1 cellular context compared by ENCODE assay signal in the genomic region with DNA sequence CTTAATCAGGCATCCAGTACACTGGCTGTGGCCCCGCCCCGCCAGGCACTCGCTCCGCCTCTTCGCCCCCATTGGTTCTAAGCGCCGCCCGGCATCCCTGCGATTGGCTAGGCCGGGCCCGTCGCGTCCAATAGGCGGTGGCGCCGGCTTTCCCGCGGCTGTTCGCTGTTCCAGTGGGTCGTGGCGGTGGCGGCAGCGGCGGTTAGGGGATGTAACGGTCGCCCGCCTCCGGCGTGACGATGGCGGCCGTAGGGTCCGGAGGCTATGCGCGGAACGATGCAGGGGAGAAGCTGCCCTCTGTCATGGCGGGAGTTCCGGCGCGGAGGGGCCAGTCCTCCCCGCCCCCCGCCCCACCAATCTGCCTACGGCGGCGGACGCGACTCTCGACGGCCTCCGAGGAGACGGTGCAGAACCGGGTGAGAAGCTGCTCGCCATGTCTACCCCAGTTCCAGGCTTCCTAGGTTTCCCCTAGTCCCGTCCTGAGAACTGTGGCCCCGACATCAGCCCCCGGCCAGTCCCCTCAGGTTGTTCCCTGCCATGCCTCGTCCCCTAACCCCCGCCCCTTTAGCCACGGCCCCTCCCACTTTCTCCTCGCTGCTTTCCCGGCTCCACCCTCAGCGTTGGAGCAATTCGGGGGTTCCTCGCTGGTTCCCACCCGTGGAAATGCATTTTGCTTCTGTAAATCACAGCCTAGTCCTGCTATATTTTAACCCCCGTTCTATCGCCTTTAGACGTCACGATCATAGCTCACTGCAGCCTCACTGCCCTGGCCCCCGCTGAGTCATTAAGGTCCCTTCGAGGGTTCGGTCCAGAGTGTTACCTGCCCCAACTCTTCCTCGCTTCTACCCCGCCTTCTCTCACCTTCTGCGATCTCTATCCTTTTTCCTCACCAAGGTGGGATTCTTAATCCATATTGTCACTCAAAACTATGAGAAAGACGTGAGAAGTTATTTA.
A peak's percentile ranks its signal among the peaks of the same experiment; 100 is the strongest.
TF ChIP-seq lines count a peak whose summit lies in the region.

A gene (plus strand): TSS at position 165 of the 954 bp plus-strand sequence. CDS start 75 bp downstream, at position 240.

TF ChIP-seq in WTC11, 78 proteins besides CTCF, POLR2A, EP300 and RAD21 (continued from another document and continues in another):
- TF ChIP-seq, protein P1, sequence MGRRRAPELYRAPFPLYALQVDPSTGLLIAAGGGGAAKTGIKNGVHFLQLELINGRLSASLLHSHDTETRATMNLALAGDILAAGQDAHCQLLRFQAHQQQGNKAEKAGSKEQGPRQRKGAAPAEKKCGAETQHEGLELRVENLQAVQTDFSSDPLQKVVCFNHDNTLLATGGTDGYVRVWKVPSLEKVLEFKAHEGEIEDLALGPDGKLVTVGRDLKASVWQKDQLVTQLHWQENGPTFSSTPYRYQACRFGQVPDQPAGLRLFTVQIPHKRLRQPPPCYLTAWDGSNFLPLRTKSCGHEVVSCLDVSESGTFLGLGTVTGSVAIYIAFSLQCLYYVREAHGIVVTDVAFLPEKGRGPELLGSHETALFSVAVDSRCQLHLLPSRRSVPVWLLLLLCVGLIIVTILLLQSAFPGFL (CRISPR knock-in tag; IDR thresholded peaks at IDR 0.05; ENCODE audit: borderline replicate concordance) = no peak
- TF ChIP-seq NFATC4 (CRISPR knock-in tag; IDR thresholded peaks at IDR 0.05) (no peak), ZNF219 (CRISPR knock-in tag; IDR thresholded peaks at IDR 0.05; ENCODE audit: borderline replicate concordance) (no peak), SMAD3 (CRISPR knock-in tag; IDR thresholded peaks at IDR 0.05; ENCODE audit: borderline replicate concordance) (no peak), OVOL2 (CRISPR knock-in tag; IDR thresholded peaks at IDR 0.05; ENCODE audit: borderline replicate concordance) (no peak), TEAD1 (CRISPR knock-in tag; IDR thresholded peaks at IDR 0.05) (no peak), GTF2I (CRISPR knock-in tag; conservative IDR thresholded peaks at IDR 0.05) (no peak), ZNF121 (CRISPR knock-in tag; IDR thresholded peaks at IDR 0.05) (no peak), FOXJ3 (CRISPR knock-in tag; IDR thresholded peaks at IDR 0.05; ENCODE audit: borderline replicate concordance) (no peak), ZNF317 (CRISPR knock-in tag; IDR thresholded peaks at IDR 0.05; ENCODE audit: borderline replicate concordance, low read depth) (no peak)
- TF ChIP-seq, protein P2, sequence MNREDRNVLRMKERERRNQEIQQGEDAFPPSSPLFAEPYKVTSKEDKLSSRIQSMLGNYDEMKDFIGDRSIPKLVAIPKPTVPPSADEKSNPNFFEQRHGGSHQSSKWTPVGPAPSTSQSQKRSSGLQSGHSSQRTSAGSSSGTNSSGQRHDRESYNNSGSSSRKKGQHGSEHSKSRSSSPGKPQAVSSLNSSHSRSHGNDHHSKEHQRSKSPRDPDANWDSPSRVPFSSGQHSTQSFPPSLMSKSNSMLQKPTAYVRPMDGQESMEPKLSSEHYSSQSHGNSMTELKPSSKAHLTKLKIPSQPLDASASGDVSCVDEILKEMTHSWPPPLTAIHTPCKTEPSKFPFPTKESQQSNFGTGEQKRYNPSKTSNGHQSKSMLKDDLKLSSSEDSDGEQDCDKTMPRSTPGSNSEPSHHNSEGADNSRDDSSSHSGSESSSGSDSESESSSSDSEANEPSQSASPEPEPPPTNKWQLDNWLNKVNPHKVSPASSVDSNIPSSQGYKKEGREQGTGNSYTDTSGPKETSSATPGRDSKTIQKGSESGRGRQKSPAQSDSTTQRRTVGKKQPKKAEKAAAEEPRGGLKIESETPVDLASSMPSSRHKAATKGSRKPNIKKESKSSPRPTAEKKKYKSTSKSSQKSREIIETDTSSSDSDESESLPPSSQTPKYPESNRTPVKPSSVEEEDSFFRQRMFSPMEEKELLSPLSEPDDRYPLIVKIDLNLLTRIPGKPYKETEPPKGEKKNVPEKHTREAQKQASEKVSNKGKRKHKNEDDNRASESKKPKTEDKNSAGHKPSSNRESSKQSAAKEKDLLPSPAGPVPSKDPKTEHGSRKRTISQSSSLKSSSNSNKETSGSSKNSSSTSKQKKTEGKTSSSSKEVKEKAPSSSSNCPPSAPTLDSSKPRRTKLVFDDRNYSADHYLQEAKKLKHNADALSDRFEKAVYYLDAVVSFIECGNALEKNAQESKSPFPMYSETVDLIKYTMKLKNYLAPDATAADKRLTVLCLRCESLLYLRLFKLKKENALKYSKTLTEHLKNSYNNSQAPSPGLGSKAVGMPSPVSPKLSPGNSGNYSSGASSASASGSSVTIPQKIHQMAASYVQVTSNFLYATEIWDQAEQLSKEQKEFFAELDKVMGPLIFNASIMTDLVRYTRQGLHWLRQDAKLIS (CRISPR knock-in tag; IDR thresholded peaks at IDR 0.05; ENCODE audit: borderline replicate concordance) = no peak
- TF ChIP-seq, protein P3, sequence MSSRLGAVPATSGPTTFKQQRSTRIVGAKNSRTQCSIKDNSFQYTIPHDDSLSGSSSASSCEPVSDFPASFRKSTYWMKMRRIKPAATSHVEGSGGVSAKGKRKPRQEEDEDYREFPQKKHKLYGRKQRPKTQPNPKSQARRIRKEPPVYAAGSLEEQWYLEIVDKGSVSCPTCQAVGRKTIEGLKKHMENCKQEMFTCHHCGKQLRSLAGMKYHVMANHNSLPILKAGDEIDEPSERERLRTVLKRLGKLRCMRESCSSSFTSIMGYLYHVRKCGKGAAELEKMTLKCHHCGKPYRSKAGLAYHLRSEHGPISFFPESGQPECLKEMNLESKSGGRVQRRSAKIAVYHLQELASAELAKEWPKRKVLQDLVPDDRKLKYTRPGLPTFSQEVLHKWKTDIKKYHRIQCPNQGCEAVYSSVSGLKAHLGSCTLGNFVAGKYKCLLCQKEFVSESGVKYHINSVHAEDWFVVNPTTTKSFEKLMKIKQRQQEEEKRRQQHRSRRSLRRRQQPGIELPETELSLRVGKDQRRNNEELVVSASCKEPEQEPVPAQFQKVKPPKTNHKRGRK (CRISPR knock-in tag; IDR thresholded peaks at IDR 0.05; ENCODE audit: borderline replicate concordance) = no peak
- TF ChIP-seq, protein P4, sequence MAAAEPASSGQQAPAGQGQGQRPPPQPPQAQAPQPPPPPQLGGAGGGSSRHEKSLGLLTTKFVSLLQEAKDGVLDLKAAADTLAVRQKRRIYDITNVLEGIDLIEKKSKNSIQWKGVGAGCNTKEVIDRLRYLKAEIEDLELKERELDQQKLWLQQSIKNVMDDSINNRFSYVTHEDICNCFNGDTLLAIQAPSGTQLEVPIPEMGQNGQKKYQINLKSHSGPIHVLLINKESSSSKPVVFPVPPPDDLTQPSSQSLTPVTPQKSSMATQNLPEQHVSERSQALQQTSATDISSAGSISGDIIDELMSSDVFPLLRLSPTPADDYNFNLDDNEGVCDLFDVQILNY (CRISPR knock-in tag; IDR thresholded peaks at IDR 0.05) = peak; percentile 89
- TF ChIP-seq, protein P5, sequence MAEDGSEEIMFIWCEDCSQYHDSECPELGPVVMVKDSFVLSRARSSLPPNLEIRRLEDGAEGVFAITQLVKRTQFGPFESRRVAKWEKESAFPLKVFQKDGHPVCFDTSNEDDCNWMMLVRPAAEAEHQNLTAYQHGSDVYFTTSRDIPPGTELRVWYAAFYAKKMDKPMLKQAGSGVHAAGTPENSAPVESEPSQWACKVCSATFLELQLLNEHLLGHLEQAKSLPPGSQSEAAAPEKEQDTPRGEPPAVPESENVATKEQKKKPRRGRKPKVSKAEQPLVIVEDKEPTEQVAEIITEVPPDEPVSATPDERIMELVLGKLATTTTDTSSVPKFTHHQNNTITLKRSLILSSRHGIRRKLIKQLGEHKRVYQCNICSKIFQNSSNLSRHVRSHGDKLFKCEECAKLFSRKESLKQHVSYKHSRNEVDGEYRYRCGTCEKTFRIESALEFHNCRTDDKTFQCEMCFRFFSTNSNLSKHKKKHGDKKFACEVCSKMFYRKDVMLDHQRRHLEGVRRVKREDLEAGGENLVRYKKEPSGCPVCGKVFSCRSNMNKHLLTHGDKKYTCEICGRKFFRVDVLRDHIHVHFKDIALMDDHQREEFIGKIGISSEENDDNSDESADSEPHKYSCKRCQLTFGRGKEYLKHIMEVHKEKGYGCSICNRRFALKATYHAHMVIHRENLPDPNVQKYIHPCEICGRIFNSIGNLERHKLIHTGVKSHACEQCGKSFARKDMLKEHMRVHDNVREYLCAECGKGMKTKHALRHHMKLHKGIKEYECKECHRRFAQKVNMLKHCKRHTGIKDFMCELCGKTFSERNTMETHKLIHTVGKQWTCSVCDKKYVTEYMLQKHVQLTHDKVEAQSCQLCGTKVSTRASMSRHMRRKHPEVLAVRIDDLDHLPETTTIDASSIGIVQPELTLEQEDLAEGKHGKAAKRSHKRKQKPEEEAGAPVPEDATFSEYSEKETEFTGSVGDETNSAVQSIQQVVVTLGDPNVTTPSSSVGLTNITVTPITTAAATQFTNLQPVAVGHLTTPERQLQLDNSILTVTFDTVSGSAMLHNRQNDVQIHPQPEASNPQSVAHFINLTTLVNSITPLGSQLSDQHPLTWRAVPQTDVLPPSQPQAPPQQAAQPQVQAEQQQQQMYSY (CRISPR knock-in tag; IDR thresholded peaks at IDR 0.05) = no peak
- TF ChIP-seq, protein P6, sequence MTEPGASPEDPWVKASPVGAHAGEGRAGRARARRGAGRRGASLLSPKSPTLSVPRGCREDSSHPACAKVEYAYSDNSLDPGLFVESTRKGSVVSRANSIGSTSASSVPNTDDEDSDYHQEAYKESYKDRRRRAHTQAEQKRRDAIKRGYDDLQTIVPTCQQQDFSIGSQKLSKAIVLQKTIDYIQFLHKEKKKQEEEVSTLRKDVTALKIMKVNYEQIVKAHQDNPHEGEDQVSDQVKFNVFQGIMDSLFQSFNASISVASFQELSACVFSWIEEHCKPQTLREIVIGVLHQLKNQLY (CRISPR knock-in tag; IDR thresholded peaks at IDR 0.05) = no peak
- TF ChIP-seq, protein P7, sequence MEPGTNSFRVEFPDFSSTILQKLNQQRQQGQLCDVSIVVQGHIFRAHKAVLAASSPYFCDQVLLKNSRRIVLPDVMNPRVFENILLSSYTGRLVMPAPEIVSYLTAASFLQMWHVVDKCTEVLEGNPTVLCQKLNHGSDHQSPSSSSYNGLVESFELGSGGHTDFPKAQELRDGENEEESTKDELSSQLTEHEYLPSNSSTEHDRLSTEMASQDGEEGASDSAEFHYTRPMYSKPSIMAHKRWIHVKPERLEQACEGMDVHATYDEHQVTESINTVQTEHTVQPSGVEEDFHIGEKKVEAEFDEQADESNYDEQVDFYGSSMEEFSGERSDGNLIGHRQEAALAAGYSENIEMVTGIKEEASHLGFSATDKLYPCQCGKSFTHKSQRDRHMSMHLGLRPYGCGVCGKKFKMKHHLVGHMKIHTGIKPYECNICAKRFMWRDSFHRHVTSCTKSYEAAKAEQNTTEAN (CRISPR knock-in tag; IDR thresholded peaks at IDR 0.05) = no peak
- TF ChIP-seq, protein P8, sequence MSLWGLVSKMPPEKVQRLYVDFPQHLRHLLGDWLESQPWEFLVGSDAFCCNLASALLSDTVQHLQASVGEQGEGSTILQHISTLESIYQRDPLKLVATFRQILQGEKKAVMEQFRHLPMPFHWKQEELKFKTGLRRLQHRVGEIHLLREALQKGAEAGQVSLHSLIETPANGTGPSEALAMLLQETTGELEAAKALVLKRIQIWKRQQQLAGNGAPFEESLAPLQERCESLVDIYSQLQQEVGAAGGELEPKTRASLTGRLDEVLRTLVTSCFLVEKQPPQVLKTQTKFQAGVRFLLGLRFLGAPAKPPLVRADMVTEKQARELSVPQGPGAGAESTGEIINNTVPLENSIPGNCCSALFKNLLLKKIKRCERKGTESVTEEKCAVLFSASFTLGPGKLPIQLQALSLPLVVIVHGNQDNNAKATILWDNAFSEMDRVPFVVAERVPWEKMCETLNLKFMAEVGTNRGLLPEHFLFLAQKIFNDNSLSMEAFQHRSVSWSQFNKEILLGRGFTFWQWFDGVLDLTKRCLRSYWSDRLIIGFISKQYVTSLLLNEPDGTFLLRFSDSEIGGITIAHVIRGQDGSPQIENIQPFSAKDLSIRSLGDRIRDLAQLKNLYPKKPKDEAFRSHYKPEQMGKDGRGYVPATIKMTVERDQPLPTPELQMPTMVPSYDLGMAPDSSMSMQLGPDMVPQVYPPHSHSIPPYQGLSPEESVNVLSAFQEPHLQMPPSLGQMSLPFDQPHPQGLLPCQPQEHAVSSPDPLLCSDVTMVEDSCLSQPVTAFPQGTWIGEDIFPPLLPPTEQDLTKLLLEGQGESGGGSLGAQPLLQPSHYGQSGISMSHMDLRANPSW (CRISPR knock-in tag; conservative IDR thresholded peaks at IDR 0.05; ENCODE audit: low read depth) = no peak
- TF ChIP-seq, protein P9, sequence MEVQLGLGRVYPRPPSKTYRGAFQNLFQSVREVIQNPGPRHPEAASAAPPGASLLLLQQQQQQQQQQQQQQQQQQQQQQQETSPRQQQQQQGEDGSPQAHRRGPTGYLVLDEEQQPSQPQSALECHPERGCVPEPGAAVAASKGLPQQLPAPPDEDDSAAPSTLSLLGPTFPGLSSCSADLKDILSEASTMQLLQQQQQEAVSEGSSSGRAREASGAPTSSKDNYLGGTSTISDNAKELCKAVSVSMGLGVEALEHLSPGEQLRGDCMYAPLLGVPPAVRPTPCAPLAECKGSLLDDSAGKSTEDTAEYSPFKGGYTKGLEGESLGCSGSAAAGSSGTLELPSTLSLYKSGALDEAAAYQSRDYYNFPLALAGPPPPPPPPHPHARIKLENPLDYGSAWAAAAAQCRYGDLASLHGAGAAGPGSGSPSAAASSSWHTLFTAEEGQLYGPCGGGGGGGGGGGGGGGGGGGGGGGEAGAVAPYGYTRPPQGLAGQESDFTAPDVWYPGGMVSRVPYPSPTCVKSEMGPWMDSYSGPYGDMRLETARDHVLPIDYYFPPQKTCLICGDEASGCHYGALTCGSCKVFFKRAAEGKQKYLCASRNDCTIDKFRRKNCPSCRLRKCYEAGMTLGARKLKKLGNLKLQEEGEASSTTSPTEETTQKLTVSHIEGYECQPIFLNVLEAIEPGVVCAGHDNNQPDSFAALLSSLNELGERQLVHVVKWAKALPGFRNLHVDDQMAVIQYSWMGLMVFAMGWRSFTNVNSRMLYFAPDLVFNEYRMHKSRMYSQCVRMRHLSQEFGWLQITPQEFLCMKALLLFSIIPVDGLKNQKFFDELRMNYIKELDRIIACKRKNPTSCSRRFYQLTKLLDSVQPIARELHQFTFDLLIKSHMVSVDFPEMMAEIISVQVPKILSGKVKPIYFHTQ (CRISPR knock-in tag; IDR thresholded peaks at IDR 0.05) = no peak
- TF ChIP-seq, protein P10, sequence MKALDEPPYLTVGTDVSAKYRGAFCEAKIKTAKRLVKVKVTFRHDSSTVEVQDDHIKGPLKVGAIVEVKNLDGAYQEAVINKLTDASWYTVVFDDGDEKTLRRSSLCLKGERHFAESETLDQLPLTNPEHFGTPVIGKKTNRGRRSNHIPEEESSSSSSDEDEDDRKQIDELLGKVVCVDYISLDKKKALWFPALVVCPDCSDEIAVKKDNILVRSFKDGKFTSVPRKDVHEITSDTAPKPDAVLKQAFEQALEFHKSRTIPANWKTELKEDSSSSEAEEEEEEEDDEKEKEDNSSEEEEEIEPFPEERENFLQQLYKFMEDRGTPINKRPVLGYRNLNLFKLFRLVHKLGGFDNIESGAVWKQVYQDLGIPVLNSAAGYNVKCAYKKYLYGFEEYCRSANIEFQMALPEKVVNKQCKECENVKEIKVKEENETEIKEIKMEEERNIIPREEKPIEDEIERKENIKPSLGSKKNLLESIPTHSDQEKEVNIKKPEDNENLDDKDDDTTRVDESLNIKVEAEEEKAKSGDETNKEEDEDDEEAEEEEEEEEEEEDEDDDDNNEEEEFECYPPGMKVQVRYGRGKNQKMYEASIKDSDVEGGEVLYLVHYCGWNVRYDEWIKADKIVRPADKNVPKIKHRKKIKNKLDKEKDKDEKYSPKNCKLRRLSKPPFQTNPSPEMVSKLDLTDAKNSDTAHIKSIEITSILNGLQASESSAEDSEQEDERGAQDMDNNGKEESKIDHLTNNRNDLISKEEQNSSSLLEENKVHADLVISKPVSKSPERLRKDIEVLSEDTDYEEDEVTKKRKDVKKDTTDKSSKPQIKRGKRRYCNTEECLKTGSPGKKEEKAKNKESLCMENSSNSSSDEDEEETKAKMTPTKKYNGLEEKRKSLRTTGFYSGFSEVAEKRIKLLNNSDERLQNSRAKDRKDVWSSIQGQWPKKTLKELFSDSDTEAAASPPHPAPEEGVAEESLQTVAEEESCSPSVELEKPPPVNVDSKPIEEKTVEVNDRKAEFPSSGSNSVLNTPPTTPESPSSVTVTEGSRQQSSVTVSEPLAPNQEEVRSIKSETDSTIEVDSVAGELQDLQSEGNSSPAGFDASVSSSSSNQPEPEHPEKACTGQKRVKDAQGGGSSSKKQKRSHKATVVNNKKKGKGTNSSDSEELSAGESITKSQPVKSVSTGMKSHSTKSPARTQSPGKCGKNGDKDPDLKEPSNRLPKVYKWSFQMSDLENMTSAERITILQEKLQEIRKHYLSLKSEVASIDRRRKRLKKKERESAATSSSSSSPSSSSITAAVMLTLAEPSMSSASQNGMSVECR (CRISPR knock-in tag; IDR thresholded peaks at IDR 0.05; ENCODE audit: borderline replicate concordance) = no peak
